Comparison of ENCODE assay signal across 23 cellular contexts in genomic region chr3:171986755-171987535, GRCh38.
"Had no signal": no experiment of that assay in that cellular context is flagged by ENCODE, and none has a peak within 500 bp of the region (broad histone marks: within the 10 kb centered on the region; RNA-seq: fewer than 3 reads in every experiment).

No MANE protein-coding gene starts in this region.

- H3K4me1 Mint-ChIP-seq: activated CD4-positive, alpha-beta T cell treated with anti-CD3 and anti-CD28 coated beads, Interleukin-2, amount 10 ng/mL, durations not matched to agents 24 days and 14 days; activated naive CD4-positive, alpha-beta T cell treated with anti-CD3 and anti-CD28 coated beads, Interleukin-2, amount 10 ng/mL, durations not matched to agents 7 days and 5 days; endodermal cell; naive B cell; neural crest cell; stimulated activated naive CD8-positive, alpha-beta T cell treated with anti-CD3 and anti-CD28 coated beads, Interleukin-15, amount 100 ng/mL, for 72 hours had no signal

- H3K27me3 Mint-ChIP-seq: activated CD8-positive, alpha-beta T cell treated with anti-CD3 and anti-CD28 coated beads for 36 hours; activated naive CD4-positive, alpha-beta T cell treated with anti-CD3 and anti-CD28 coated beads, Interleukin-2, amount 10 ng/mL, durations not matched to agents 7 days and 5 days; activated T-cell treated with anti-CD3 and anti-CD28 coated beads, Interleukin-2, amount 50 U/mL, for 24 hours; brain; stimulated activated naive CD8-positive, alpha-beta T cell treated with anti-CD3 and anti-CD28 coated beads, Interleukin-15, amount 100 ng/mL, for 72 hours had no signal

- H3K36me3 Mint-ChIP-seq: activated naive CD4-positive, alpha-beta T cell treated with anti-CD3 and anti-CD28 coated beads, Interleukin-2, amount 10 ng/mL, durations not matched to agents 7 days and 5 days; brain; mesothelial cell of epicardium; naive B cell had no signal

- H3K27me3 ChIP-seq: right atrium auricular region, suprapubic skin, transverse colon had no signal

- ATAC-seq: activated CD8-positive, alpha-beta T cell treated with anti-CD3 and anti-CD28 coated beads for 36 hours; activated naive CD8-positive, alpha-beta T cell treated with anti-CD3 and anti-CD28 coated beads, Interleukin-2, amount 50 U/mL, for 24 hours; stimulated activated naive CD8-positive, alpha-beta T cell treated with anti-CD3 and anti-CD28 coated beads, Interleukin-15, amount 100 ng/mL, for 72 hours had no signal

- H3K27ac ChIP-seq: prostate gland, right atrium auricular region, skin epidermis, suprapubic skin, transverse colon had no signal

- H3K36me3 ChIP-seq: prostate gland, right atrium auricular region, suprapubic skin, transverse colon had no signal

- H3K4me1 ChIP-seq: prostate gland, right atrium auricular region, suprapubic skin, transverse colon had no signal

- DNase-seq: activated CD4-positive, alpha-beta T cell treated with anti-CD3 and anti-CD28 coated beads, Interleukin-2, amount 10 ng/mL, durations not matched to agents 24 days and 14 days; activated CD4-positive, CD25-positive, alpha-beta regulatory T cell; activated CD8-positive, alpha-beta T cell treated with anti-CD3 and anti-CD28 coated beads for 36 hours; activated naive CD4-positive, alpha-beta T cell treated with anti-CD3 and anti-CD28 coated beads, Interleukin-2, amount 10 ng/mL, durations not matched to agents 7 days and 5 days; activated naive CD8-positive, alpha-beta T cell treated with anti-CD3 and anti-CD28 coated beads, Interleukin-2, amount 50 U/mL, for 24 hours; activated T-cell treated with anti-CD3 and anti-CD28 coated beads, Interleukin-2, amount 50 U/mL, for 24 hours; anterior cingulate cortex; caudate nucleus; endodermal cell; head of caudate nucleus; naive B cell; stimulated activated CD4-positive, alpha-beta T cell treated with anti-CD3 and anti-CD28 coated beads, Interleukin-4, amount 100 ng/mL, for 1 hour; stimulated activated naive CD8-positive, alpha-beta T cell treated with anti-CD3 and anti-CD28 coated beads, Interleukin-15, amount 100 ng/mL, for 72 hours; T1000; transverse colon had no signal

- H3K9me3 ChIP-seq: prostate gland, right atrium auricular region, suprapubic skin, transverse colon had no signal

- H3K9me3 Mint-ChIP-seq: activated CD8-positive, alpha-beta T cell treated with anti-CD3 and anti-CD28 coated beads for 36 hours; activated naive CD4-positive, alpha-beta T cell treated with anti-CD3 and anti-CD28 coated beads, Interleukin-2, amount 10 ng/mL, durations not matched to agents 7 days and 5 days; naive B cell had no signal

- H3K4me3 Mint-ChIP-seq: activated CD4-positive, alpha-beta T cell treated with anti-CD3 and anti-CD28 coated beads, Interleukin-2, amount 10 ng/mL, durations not matched to agents 24 days and 14 days; activated CD8-positive, alpha-beta T cell treated with anti-CD3 and anti-CD28 coated beads for 36 hours; activated naive CD4-positive, alpha-beta T cell treated with anti-CD3 and anti-CD28 coated beads, Interleukin-2, amount 10 ng/mL, durations not matched to agents 7 days and 5 days; activated naive CD8-positive, alpha-beta T cell treated with anti-CD3 and anti-CD28 coated beads, Interleukin-2, amount 50 U/mL, for 24 hours; activated T-cell treated with anti-CD3 and anti-CD28 coated beads, Interleukin-2, amount 50 U/mL, for 24 hours; brain; endodermal cell; mesothelial cell of epicardium; naive B cell; neural crest cell; stimulated activated naive CD8-positive, alpha-beta T cell treated with anti-CD3 and anti-CD28 coated beads, Interleukin-15, amount 100 ng/mL, for 72 hours had no signal

- H3K4me3 ChIP-seq: lung, prostate gland, right atrium auricular region, skin epidermis, suprapubic skin, transverse colon had no signal
